Comparison of ENCODE assay signal across 25 cellular contexts in the genomic region with DNA sequence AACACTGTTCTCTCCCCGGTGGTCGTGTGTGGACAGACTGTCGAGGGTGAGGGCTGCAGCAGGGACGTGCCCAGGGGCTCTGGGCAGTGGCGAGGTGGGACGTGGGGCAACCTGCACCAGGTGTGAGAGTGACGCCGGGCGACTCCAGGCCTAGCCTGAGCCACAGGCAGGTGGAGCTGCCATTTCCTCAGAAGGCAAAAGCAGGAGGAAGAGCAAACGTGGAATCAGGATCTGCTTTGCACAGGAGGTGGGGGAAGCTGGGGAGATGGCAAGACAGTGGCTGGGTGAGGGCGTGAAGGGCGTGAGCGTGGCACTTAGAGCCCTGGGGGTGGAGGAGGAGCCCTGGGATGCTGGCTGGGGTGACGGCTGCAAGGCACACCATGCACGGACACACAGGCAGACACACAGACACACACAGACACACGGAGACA. TPM values are rescaled to one million over a fixed set of nuclear protein-coding genes. Genes with fewer than 3 reads are reported as not detected.
"Had no signal": no experiment of that assay in that cellular context is flagged by ENCODE, and none has a peak within 500 bp of the region (broad histone marks: within the 10 kb centered on the region; RNA-seq: fewer than 3 reads in every experiment).

No MANE protein-coding gene starts in this region.

- H3K9me3 ChIP-seq: esophagus squamous epithelium, neutrophil, stomach, thoracic aorta, transverse colon, uterus had no signal

- H3K27me3 Mint-ChIP-seq: naive B cell; stimulated activated naive B cell treated with anti-CD40 and anti-IgM and Interleukin-4, amounts not matched to agents 10 μg/mL and 1 μg/mL and 100 μg/mL, for 72 hours had no signal

- H3K4me2 ChIP-seq: hepatocyte had no signal

- H3K4me1 Mint-ChIP-seq: nephron had no signal

- H3K27me3 ChIP-seq: esophagus squamous epithelium, hepatocyte, neutrophil, spleen, stomach, transverse colon, uterus had no signal

- H3K27ac Mint-ChIP-seq: nephron; stimulated activated naive B cell treated with anti-CD40 and anti-IgM and Interleukin-4, amounts not matched to agents 10 μg/mL and 1 μg/mL and 100 μg/mL, for 72 hours had no signal

- H2AFZ ChIP-seq: hepatocyte had no signal

- H3K36me3 ChIP-seq: esophagus squamous epithelium, neutrophil, transverse colon, uterus had no signal

- H3K4me3 Mint-ChIP-seq: naive B cell; nephron; stimulated activated naive B cell treated with anti-CD40 and anti-IgM and Interleukin-4, amounts not matched to agents 10 μg/mL and 1 μg/mL and 100 μg/mL, for 72 hours had no signal

- H3K79me2 ChIP-seq: hepatocyte had no signal

- H3K4me1 ChIP-seq: esophagus squamous epithelium, stomach, uterus had no signal

- DNase-seq: cortex of kidney; effector memory CD4-positive, alpha-beta T cell; esophagus squamous epithelium; foreskin fibroblast; left ventricle myocardium superior; mesendoderm; naive B cell; stimulated activated CD4-positive, alpha-beta T cell treated with anti-CD3 and anti-CD28 coated beads, Interleukin-15, amount 100 ng/mL, for 24 hours; stimulated activated CD4-positive, alpha-beta T cell treated with anti-CD3 and anti-CD28 coated beads, Interleukin-2, amount 100 ng/mL, for 24 hours; stimulated activated CD4-positive, alpha-beta T cell treated with anti-CD3 and anti-CD28 coated beads, Interleukin-4, amount 100 ng/mL, for 4 hours; stimulated activated naive B cell treated with anti-CD40 and anti-IgM and Interleukin-4, amounts not matched to agents 10 μg/mL and 1 μg/mL and 100 μg/mL, for 72 hours; stomach; substantia nigra; transverse colon; uterus had no signal

- H3K27ac ChIP-seq: esophagus squamous epithelium, hepatocyte, neutrophil, spleen, stomach, thoracic aorta, transverse colon, uterus had no signal

- H3K4me3 ChIP-seq: esophagus squamous epithelium, hepatocyte, lung, spleen, stomach, thoracic aorta, transverse colon, uterus had no signal

RNA-seq across cellular contexts. Expression of a gene that starts 57.6 kb away (rescaled TPM):
- total RNA-seq: epithelial cell of proximal tubule, esophagus squamous epithelium, kidney epithelial cell, left ventricle myocardium superior, sciatic nerve, skeletal muscle tissue, thoracic aorta had no signal
